ENCODE assay signal across 1 cellular context in genomic region chr19:44890366-44891015, GRCh38.
TF ChIP-seq lines count a peak whose summit lies in the region.

No MANE protein-coding gene starts in this region.

TF ChIP-seq in HepG2, 621 proteins besides CTCF, POLR2A, EP300 and RAD21 (continued from another document):
- TF ChIP-seq MYPOP (CRISPR knock-in tag; IDR thresholded peaks at IDR 0.05) (no peak; the same call in 1 of the 2 replicates), ZNF574 (CRISPR knock-in tag; IDR thresholded peaks at IDR 0.05) (peak; percentile 88), GZF1 (CRISPR knock-in tag; IDR thresholded peaks at IDR 0.05) (no peak), JUND (CRISPR knock-in tag; IDR thresholded peaks at IDR 0.05) (0 out of 2 replicates have a peak, but pooled peaks have one; percentile 11), IRF1 (CRISPR knock-in tag; IDR thresholded peaks at IDR 0.05; ENCODE audit: low read depth) (no peak), ZSCAN22 (CRISPR knock-in tag; IDR thresholded peaks at IDR 0.05) (no peak), ZNF549 (CRISPR knock-in tag; IDR thresholded peaks at IDR 0.05) (no peak), CEBPG (CRISPR knock-in tag; IDR thresholded peaks at IDR 0.05) (peak; percentile 60), HMG20A (CRISPR knock-in tag; IDR thresholded peaks at IDR 0.05; ENCODE audit: borderline replicate concordance) (0 out of 2 replicates have a peak, but pooled peaks have one; percentile 24), PHF21A (CRISPR knock-in tag; IDR thresholded peaks at IDR 0.05) (peak; percentile 92), ZNF143 (CRISPR knock-in tag; IDR thresholded peaks at IDR 0.05) (peak; percentile 94), ZNF441 (CRISPR knock-in tag; IDR thresholded peaks at IDR 0.05; ENCODE audit: borderline replicate concordance) (peak; percentile 42; the same call in 1 of the 2 replicates), YY1 (IDR thresholded peaks at IDR 0.05; ENCODE audit: insufficient read depth, insufficient replicate concordance, low read depth, low read length) (peak; percentile 53), THAP8 (CRISPR knock-in tag; IDR thresholded peaks at IDR 0.05; ENCODE audit: borderline replicate concordance) (no peak), ZNF781 (CRISPR knock-in tag; IDR thresholded peaks at IDR 0.05; ENCODE audit: borderline replicate concordance, not compliant biosample characterization) (no peak), NFYB (CRISPR knock-in tag; IDR thresholded peaks at IDR 0.05) (peak; percentile 85; the same call in 1 of the 2 replicates), ZNF720 (CRISPR knock-in tag; IDR thresholded peaks at IDR 0.05) (no peak), ZNF776 (CRISPR knock-in tag; IDR thresholded peaks at IDR 0.05) (no peak), ZNF484 (CRISPR knock-in tag; IDR thresholded peaks at IDR 0.05; ENCODE audit: borderline replicate concordance, low read depth) (no peak), FOSL2 (CRISPR knock-in tag; IDR thresholded peaks at IDR 0.05) (peak; percentile 53), SIN3B (IDR thresholded peaks at IDR 0.05; ENCODE audit: low read length) (no peak), MYNN (CRISPR knock-in tag; IDR thresholded peaks at IDR 0.05; ENCODE audit: low read depth) (no peak), MIXL1 (CRISPR knock-in tag; IDR thresholded peaks at IDR 0.05) (peak; percentile 67), SKIL (CRISPR knock-in tag; IDR thresholded peaks at IDR 0.05; ENCODE audit: borderline replicate concordance) (no peak), RCOR2 (CRISPR knock-in tag; IDR thresholded peaks at IDR 0.05) (0 out of 2 replicates have a peak, but pooled peaks have one; percentile 2), DR1 (CRISPR knock-in tag; IDR thresholded peaks at IDR 0.05) (no peak), ZBTB2 (CRISPR knock-in tag; IDR thresholded peaks at IDR 0.05; ENCODE audit: low read depth) (peak; percentile 88), SNAPC5 (CRISPR knock-in tag; IDR thresholded peaks at IDR 0.05; ENCODE audit: borderline replicate concordance) (no peak)
